15 cellular contexts compared by ENCODE assay signal in the genomic region with DNA sequence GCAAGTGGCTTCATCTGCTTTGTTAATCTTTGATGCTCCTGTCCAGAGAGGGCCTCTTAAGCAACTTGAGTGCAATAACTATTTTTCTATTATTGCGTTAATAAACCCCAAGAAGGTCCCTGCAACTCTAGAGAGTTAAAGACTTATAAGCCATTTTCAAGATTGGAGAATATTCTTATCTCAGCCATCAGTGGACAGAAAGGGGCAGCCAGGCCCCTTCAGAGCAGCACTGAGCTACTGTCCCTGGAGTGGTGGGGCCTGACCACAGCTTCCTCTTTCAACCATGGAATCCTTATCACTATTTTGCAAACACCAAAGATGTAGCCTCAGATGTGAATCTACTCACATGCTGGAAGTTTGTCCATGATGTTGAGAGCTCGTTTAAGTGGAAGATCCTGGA. TPM values are rescaled to one million over a fixed set of nuclear protein-coding genes. Genes with fewer than 3 reads are reported as not detected.
DNase-seq lines count a peak whose midpoint lies in the region; ATAC-seq and TF ChIP-seq lines count a peak whose summit lies in the region.
"Had no signal": no experiment of that assay in that cellular context is flagged by ENCODE, and none has a peak within 500 bp of the region (broad histone marks: within the 10 kb centered on the region; RNA-seq: fewer than 3 reads in every experiment).

No MANE protein-coding gene starts in this region.

- intact Hi-C loops in body of pancreas (cut with DNase I) = no loop called here

- H3K4me3 ChIP-seq in body of pancreas = no peak overlapping the region
- H3K4me3 ChIP-seq: GM23338 had no signal

- in situ Hi-C loops in KBM-7 (cut with MboI; ENCODE audit: low pct_unique_long_range_greater_than_20kb, low sequenced_read_pairs) = no loop called here

- no peak overlapping the region for H3K27ac ChIP-seq in body of pancreas

- ATAC-seq in body of pancreas = no peak
- ATAC-seq in GM21576 (IDR thresholded peaks at IDR 0.05; ENCODE audit: unreplicated experiment) = no peak
- ATAC-seq: GM23338 had no signal

- no peaks in the 10 kb centered on the region for H3K36me3 ChIP-seq in body of pancreas (replicated peaks in 1 of 2; ENCODE audit: insufficient read depth in 1 of 2, low read depth in 2 of 2)

- H3K4me1 ChIP-seq in body of pancreas = no peaks in the 10 kb centered on the region

- TF ChIP-seq POLR2A in erythroblast (IDR thresholded peaks at IDR 0.05; ENCODE audit: low read length) (no peak), body of pancreas (IDR thresholded peaks at IDR 0.05) (no peak)

- 62 to 89% methylated on average over 2 of the region's 2 CpGs for WGBS in body of pancreas, 2 donors

- no peaks in the 10 kb centered on the region for H3K27me3 ChIP-seq in body of pancreas

- no peaks in the 10 kb centered on the region for H3K9me3 ChIP-seq in body of pancreas

- peak; percentile 98 for DNase-seq in CMK (ENCODE audit: low read depth)
- peak; percentile 94 for DNase-seq in KBM-7
- peak; percentile 96 for DNase-seq in OCI-M1 (lab: John Stamatoyannopoulos, UW)
- DNase-seq in erythroblast (lab: John Stamatoyannopoulos, UW) = peak; percentile 8 to 49
- DNase-seq in body of pancreas = no peak
- no peak for DNase-seq in activated naive CD4-positive, alpha-beta T cell (lab: John Stamatoyannopoulos, UW)
- DNase-seq in SHP77 (lab: John Stamatoyannopoulos, UW) = no peak
- DNase-seq: ACHN; CD4-positive, alpha-beta memory T cell; DMS79 treated with DMSO at 0.1 percent for 48 hours; NCI-H1694; NCI-H69; SHP77 treated with DMSO at 0.1 percent for 48 hours had no signal

- TF ChIP-seq CTCF in body of pancreas (IDR thresholded peaks at IDR 0.05) = no peak

RNA-seq across cellular contexts. Expression of gene MAS1L, which starts 2.8 kb away (rescaled TPM):
- not detected for total RNA-seq in body of pancreas
- total RNA-seq: CD4-positive, alpha-beta memory T cell; GM23338 had no signal

RNA-seq across cellular contexts. Expression of gene OR2H1, which starts 33.6 kb away (rescaled TPM):
- not detected for total RNA-seq in body of pancreas
- total RNA-seq: CD4-positive, alpha-beta memory T cell; GM23338 had no signal

RNA-seq across cellular contexts. Expression of gene OR11A1, which starts 33.7 kb away (rescaled TPM):
- not detected for total RNA-seq in body of pancreas
- total RNA-seq: CD4-positive, alpha-beta memory T cell; GM23338 had no signal

RNA-seq across cellular contexts. Expression of gene OR10C1, which starts 51.4 kb away (rescaled TPM):
- not detected for total RNA-seq in body of pancreas
- total RNA-seq: CD4-positive, alpha-beta memory T cell; GM23338 had no signal

Comparison
In these comparisons a context has a peak if more than half of its experiments do, and no peak if none do; other contexts are left out.
1. DNase-seq: peak in CMK (single experiment), KBM-7 (single experiment), OCI-M1 (single experiment) and erythroblast (2 of 2); none in body of pancreas (0 of 4), activated naive CD4-positive, alpha-beta T cell (0 of 4) and SHP77 (0 of 2).